17 cellular contexts compared by ENCODE assay signal in the genomic region with DNA sequence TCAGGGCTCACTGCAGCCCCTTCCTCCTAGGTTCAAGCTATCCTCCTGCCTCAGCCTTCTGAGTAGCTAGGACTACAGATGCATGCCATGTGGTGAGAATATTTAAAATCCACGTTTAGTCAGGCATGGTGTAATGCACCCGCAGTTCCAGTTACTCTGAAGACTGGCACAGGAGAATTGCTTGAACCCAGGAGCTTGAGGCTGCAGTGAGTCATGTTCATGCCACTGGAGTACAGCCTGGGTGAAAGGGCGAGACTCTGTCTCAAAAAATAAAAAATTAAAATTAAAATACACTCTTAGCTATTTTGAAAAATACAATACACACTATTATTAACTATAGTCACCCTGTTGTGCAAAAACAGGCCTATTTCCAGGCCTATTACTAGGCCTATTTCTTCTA. TPM values are rescaled to one million over a fixed set of nuclear protein-coding genes. Genes with fewer than 3 reads are reported as not detected.
"Had no signal": no experiment of that assay in that cellular context is flagged by ENCODE, and none has a peak within 500 bp of the region (broad histone marks: within the 10 kb centered on the region; RNA-seq: fewer than 3 reads in every experiment).

No MANE protein-coding gene starts in this region.

- ATAC-seq: esophagus mucosa; foreskin keratinocyte; heart left ventricle; naive thymus-derived CD4-positive, alpha-beta T cell; right cardiac atrium had no signal

- H3K27ac ChIP-seq: coronary artery, foreskin keratinocyte, heart left ventricle had no signal

- H3K9me3 ChIP-seq: tibial nerve had no signal

- H3K4me3 Mint-ChIP-seq: endodermal cell; naive thymus-derived CD4-positive, alpha-beta T cell; nephron progenitor cell had no signal

- H3K27me3 Mint-ChIP-seq: naive thymus-derived CD4-positive, alpha-beta T cell had no signal

- H3K4me1 ChIP-seq: foreskin keratinocyte, heart left ventricle had no signal

- H3K4me2 ChIP-seq: smooth muscle cell had no signal

- H3K36me3 Mint-ChIP-seq: naive thymus-derived CD4-positive, alpha-beta T cell had no signal

- H3K9me3 Mint-ChIP-seq: nephron progenitor cell had no signal

- DNase-seq: central memory CD4-positive, alpha-beta T cell; effector CD4-positive, alpha-beta T cell; endodermal cell; foreskin keratinocyte; heart left ventricle; hippocampal formation; mesendoderm; naive thymus-derived CD4-positive, alpha-beta T cell; nephron progenitor cell; right cardiac atrium; stimulated activated CD4-positive, alpha-beta T cell treated with anti-CD3 and anti-CD28 coated beads, Interleukin-2, amount 100 ng/mL, for 48 hours; stimulated activated naive CD4-positive, alpha-beta T cell treated with Interleukin-2 at 50 U/mL for 16 hours had no signal

- H3K4me1 Mint-ChIP-seq: naive thymus-derived CD4-positive, alpha-beta T cell; nephron progenitor cell had no signal

- H3K4me3 ChIP-seq: coronary artery, heart left ventricle, smooth muscle cell, tibial nerve had no signal

- H3K27ac Mint-ChIP-seq: endodermal cell; naive thymus-derived CD4-positive, alpha-beta T cell had no signal

- H3K27me3 ChIP-seq: foreskin keratinocyte, heart left ventricle, tibial nerve had no signal

- H3K36me3 ChIP-seq: tibial nerve had no signal

RNA-seq across cellular contexts. Expression of a gene that starts 38.4 kb away (rescaled TPM):
- total RNA-seq: foreskin keratinocyte; mononuclear cell; naive thymus-derived CD4-positive, alpha-beta T cell had no signal
- polyA plus RNA-seq: naive thymus-derived CD4-positive, alpha-beta T cell had no signal
